In the genomic region with DNA sequence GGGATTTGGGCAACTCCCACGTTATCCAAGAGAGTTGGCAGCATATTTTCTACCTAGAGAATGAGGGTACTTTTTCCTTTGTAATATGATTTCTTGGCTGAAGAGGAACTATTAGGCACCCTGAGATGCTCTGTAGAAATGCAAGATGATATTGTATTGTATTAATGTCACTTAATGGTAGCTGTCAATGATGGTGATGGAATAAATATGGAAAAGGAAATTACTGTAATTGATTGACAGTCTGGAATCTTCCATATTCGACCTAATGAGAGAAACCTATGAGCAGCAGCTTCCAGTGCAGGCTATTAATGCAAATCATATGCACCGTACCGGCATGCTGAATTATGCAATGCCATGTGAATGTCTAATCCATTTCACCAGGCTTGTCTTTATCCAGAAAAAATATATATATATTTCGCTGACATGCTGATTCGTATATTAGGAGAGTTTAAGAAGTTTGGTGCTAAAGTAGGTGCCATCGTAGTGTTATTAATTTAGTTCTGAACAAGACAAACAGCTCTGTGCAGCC, we compare ENCODE assay signal across 22 cellular contexts.
DNase-seq lines count a peak whose midpoint lies in the region; ATAC-seq, FAIRE-seq and TF ChIP-seq lines count a peak whose summit lies in the region.
"Had no signal": no experiment of that assay in that cellular context is flagged by ENCODE, and none has a peak within 500 bp of the region (broad histone marks: within the 10 kb centered on the region; RNA-seq: fewer than 3 reads in every experiment).

No MANE protein-coding gene starts in this region.

- H3K4me3 ChIP-seq in K562 = no peak overlapping the region
- H3K4me3 ChIP-seq: A549, BLaER1, GM12878 had no signal

- in situ Hi-C loops in K562 (cut with MboI) = no loop called here

- 33% methylated on average over 7 of the region's 7 CpGs for WGBS in K562 (ENCODE audit: insufficient coverage, low coverage, missing lambda C conversion rate)

- no peaks in the 10 kb centered on the region for H3K27me3 Mint-ChIP-seq in activated CD4-positive, alpha-beta memory T cell treated with anti-CD3 and anti-CD28 coated beads for 36 hours
- no peaks in the 10 kb centered on the region for H3K27me3 Mint-ChIP-seq in activated CD4-positive, alpha-beta memory T cell treated with anti-CD3 and anti-CD28 coated beads, Interleukin-2, amount 10 ng/mL, durations not matched to agents 7 days and 5 days
- H3K27me3 Mint-ChIP-seq: CD4-positive, alpha-beta T cell had no signal

- H3K9ac ChIP-seq in K562 (ENCODE audit: insufficient read depth in 1 of 2, low read depth in 2 of 2, low read length in 2 of 2) = no peak overlapping the region
- H3K9ac ChIP-seq: BLaER1 had no signal

- H3K27ac Mint-ChIP-seq in activated CD4-positive, alpha-beta memory T cell treated with anti-CD3 and anti-CD28 coated beads for 36 hours = peak overlapping the region; percentile 46
- no peak overlapping the region for H3K27ac Mint-ChIP-seq in activated CD4-positive, alpha-beta memory T cell treated with anti-CD3 and anti-CD28 coated beads, Interleukin-2, amount 10 ng/mL, durations not matched to agents 7 days and 5 days
- H3K27ac Mint-ChIP-seq: CD4-positive, alpha-beta T cell; CD8-positive, alpha-beta T cell had no signal

- H3K9me1 ChIP-seq in K562 (ENCODE audit: control insufficient read depth, insufficient read depth, low read length) = no peaks in the 10 kb centered on the region

- H3K9me3 ChIP-seq in K562 (replicated peaks; ENCODE audit: control insufficient read depth, insufficient read depth, low read depth, low read length) = no peaks in the 10 kb centered on the region
- H3K9me3 ChIP-seq: A549, BE2C, BLaER1, Caco-2 had no signal

- no peaks in the 10 kb centered on the region for H3K79me2 ChIP-seq in K562 (ENCODE audit: control insufficient read depth, insufficient read depth, low read length)

- POLR2A ChIA-PET in activated CD4-positive, alpha-beta memory T cell treated with anti-CD3 and anti-CD28 coated beads for 36 hours (lab: Charles Lee) = interaction anchor here (5.0 to 6.0 kb wide), 2 partner anchors 16 to 123 kb away, joined by 73 to 84 read pairs; no protein-coding TSS in a partner anchor
- POLR2A ChIA-PET in activated CD4-positive, alpha-beta memory T cell treated with anti-CD3 and anti-CD28 coated beads, Interleukin-2, amount 10 ng/mL, durations not matched to agents 7 days and 5 days (lab: Charles Lee) = no interaction called here
- POLR2A ChIA-PET in K562 (lab: Yijun Ruan, JAX) = no interaction called here

- H3K4me3 Mint-ChIP-seq in activated CD4-positive, alpha-beta memory T cell treated with anti-CD3 and anti-CD28 coated beads for 36 hours = no peak overlapping the region
- H3K4me3 Mint-ChIP-seq in activated CD4-positive, alpha-beta memory T cell treated with anti-CD3 and anti-CD28 coated beads, Interleukin-2, amount 10 ng/mL, durations not matched to agents 7 days and 5 days = no peak overlapping the region
- H3K4me3 Mint-ChIP-seq: CD4-positive, alpha-beta T cell; CD8-positive, alpha-beta T cell had no signal

- peaks cover 2% of the 10 kb centered on the region for H3K36me3 Mint-ChIP-seq in activated CD4-positive, alpha-beta memory T cell treated with anti-CD3 and anti-CD28 coated beads for 36 hours
- no peaks in the 10 kb centered on the region for H3K36me3 Mint-ChIP-seq in activated CD4-positive, alpha-beta memory T cell treated with anti-CD3 and anti-CD28 coated beads, Interleukin-2, amount 10 ng/mL, durations not matched to agents 7 days and 5 days (ENCODE audit: low read depth)
- H3K36me3 Mint-ChIP-seq: CD8-positive, alpha-beta T cell had no signal

- ATAC-seq in K562 (no peak), GM18907 (IDR thresholded peaks at IDR 0.05; ENCODE audit: unreplicated experiment) (no peak)
- ATAC-seq: A549; CD8-positive, alpha-beta T cell; GM12878 had no signal

- H3K36me3 ChIP-seq in K562 (ENCODE audit: control insufficient read depth, insufficient read depth, low read length) = no peaks in the 10 kb centered on the region
- H3K36me3 ChIP-seq: BE2C, BLaER1 had no signal

- no peaks in the 10 kb centered on the region for H3K27me3 ChIP-seq in K562 (ENCODE audit: control insufficient read depth in 2 of 2, insufficient read depth in 2 of 2, low read length in 2 of 2)
- H3K27me3 ChIP-seq: BE2C, BLaER1 had no signal

- no peaks in the 10 kb centered on the region for H3K9me3 Mint-ChIP-seq in activated CD4-positive, alpha-beta memory T cell treated with anti-CD3 and anti-CD28 coated beads for 36 hours
- no peaks in the 10 kb centered on the region for H3K9me3 Mint-ChIP-seq in activated CD4-positive, alpha-beta memory T cell treated with anti-CD3 and anti-CD28 coated beads, Interleukin-2, amount 10 ng/mL, durations not matched to agents 7 days and 5 days
- H3K9me3 Mint-ChIP-seq: CD4-positive, alpha-beta T cell; CD8-positive, alpha-beta T cell had no signal

- H3K4me2 ChIP-seq in K562 (ENCODE audit: insufficient read depth, low read length) = no peak overlapping the region
- H3K4me2 ChIP-seq: A549, BLaER1 had no signal

- no peak overlapping the region for H3K27ac ChIP-seq in K562 (ENCODE audit: extremely low read depth, low read depth, low read length)
- H3K27ac ChIP-seq: 22Rv1, A549, BLaER1, C4-2B had no signal

- DNase-seq in activated CD4-positive, alpha-beta memory T cell treated with anti-CD3 and anti-CD28 coated beads for 36 hours = no peak
- no peak for DNase-seq in activated CD4-positive, alpha-beta memory T cell treated with anti-CD3 and anti-CD28 coated beads, Interleukin-2, amount 10 ng/mL, durations not matched to agents 7 days and 5 days
- DNase-seq in NCI-H526 treated with DMSO at 0.1 percent for 48 hours (lab: John Stamatoyannopoulos, UW) = peak; percentile 17
- DNase-seq in K562 (ENCODE audit: extremely low read depth in 1 of 4, low spot score in 3 of 4) = no peak
- DNase-seq in putamen (ENCODE audit: low spot score) = peak; percentile 60
- DNase-seq in NCI-H2081 treated with DMSO at 0.1 percent for 48 hours (lab: John Stamatoyannopoulos, UW) = no peak
- no peak for DNase-seq in HuH-7.5 (ENCODE audit: low spot score)
- DNase-seq: BE2C; Caco-2; Calu3; CD4-positive, alpha-beta T cell; CD8-positive, alpha-beta T cell; DMS79 treated with DMSO at 0.1 percent for 48 hours; GF-D8 had no signal

- intact Hi-C loops in activated CD4-positive, alpha-beta memory T cell treated with anti-CD3 and anti-CD28 coated beads for 36 hours (cut with micrococcal nuclease) = no loop called here
- intact Hi-C loops in K562 (cut with micrococcal nuclease) = no loop called here

- TF ChIP-seq EP300 in K562 (IDR thresholded peaks at IDR 0.05; ENCODE audit: low read length) = no peak

- no peak for TF ChIP-seq CTCF in K562 (IDR thresholded peaks at IDR 0.05 in 2 of 3, conservative IDR thresholded peaks at IDR 0.05 in 1 of 3; ENCODE audit: insufficient read depth in 2 of 3, low read depth in 1 of 3, low read length in 3 of 3)

- CTCF ChIA-PET in activated CD4-positive, alpha-beta memory T cell treated with anti-CD3 and anti-CD28 coated beads for 36 hours (lab: Charles Lee) = no interaction called here
- CTCF ChIA-PET in activated CD4-positive, alpha-beta memory T cell treated with anti-CD3 and anti-CD28 coated beads, Interleukin-2, amount 10 ng/mL, durations not matched to agents 7 days and 5 days (lab: Charles Lee) = no interaction called here
- CTCF ChIA-PET in K562 (lab: Yijun Ruan, JAX; ENCODE audit: low intra/inter-chr PET ratio) = no interaction called here

- BruUV-seq in K562 (replicated peaks; lab: Mats Ljungman, UMichigan) = no TSS peak

- TF ChIP-seq POLR2A in K562 (conservative IDR thresholded peaks at IDR 0.05) = no peak

- H3K4me1 ChIP-seq in K562 (replicated peaks in 1 of 2; ENCODE audit: control insufficient read depth in 2 of 2, insufficient read depth in 2 of 2, low read length in 2 of 2) = peaks cover 0 to 3% of the 10 kb centered on the region in 2 experiments; a peak in 2 of 5 replicates
- H3K4me1 ChIP-seq: A549, BE2C, BLaER1, Caco-2 had no signal

- no peak overlapping the region for H2AFZ ChIP-seq in K562 (ENCODE audit: low read depth, low read length)

- no peak for TF ChIP-seq RAD21 in K562 (CRISPR knock-in tag; conservative IDR thresholded peaks at IDR 0.05 in 1 of 2, IDR thresholded peaks at IDR 0.05 in 1 of 2)

- H4K20me1 ChIP-seq in K562 (replicated peaks; ENCODE audit: control insufficient read depth, insufficient read depth, low read length) = no peaks in the 10 kb centered on the region
- H4K20me1 ChIP-seq: BLaER1 had no signal

- FAIRE-seq in K562 (lab: Jason Lieb, UNC) = no peak
- FAIRE-seq: A549, D721Med, G401.6, GM12878 had no signal

- peaks cover 77% of the 10 kb centered on the region for H3K4me1 Mint-ChIP-seq in activated CD4-positive, alpha-beta memory T cell treated with anti-CD3 and anti-CD28 coated beads for 36 hours (ENCODE audit: low read depth)
- peaks cover 54% of the 10 kb centered on the region for H3K4me1 Mint-ChIP-seq in activated CD4-positive, alpha-beta memory T cell treated with anti-CD3 and anti-CD28 coated beads, Interleukin-2, amount 10 ng/mL, durations not matched to agents 7 days and 5 days

TF ChIP-seq in K562, 482 proteins besides CTCF, POLR2A, EP300 and RAD21:
- TF ChIP-seq NR3C1 (CRISPR knock-in tag; IDR thresholded peaks at IDR 0.05) (no peak), RBM25 (IDR thresholded peaks at IDR 0.05; ENCODE audit: low read depth, low read length, severe bottlenecking) (no peak), RBM17 (IDR thresholded peaks at IDR 0.05; ENCODE audit: borderline replicate concordance, low read depth, low read length) (no peak), ZNF316 (IDR thresholded peaks at IDR 0.05) (0 out of 2 replicates have a peak, but pooled peaks have one; percentile 8), RUNX1 (IDR thresholded peaks at IDR 0.05; ENCODE audit: low read depth) (no peak), TAF1 (IDR thresholded peaks at IDR 0.05; ENCODE audit: control insufficient read depth, extremely low read depth, insufficient read depth, low read length, severe bottlenecking) (no peak), ZNF76 (CRISPR knock-in tag; IDR thresholded peaks at IDR 0.05; ENCODE audit: borderline replicate concordance) (no peak), KHSRP (IDR thresholded peaks at IDR 0.05) (no peak)

Comparison
In these comparisons a context has a peak if more than half of its experiments do, and no peak if none do; other contexts are left out.
1. DNase-seq: peak in NCI-H526 treated with DMSO at 0.1 percent for 48 hours (single experiment) and putamen (single experiment); none in activated CD4-positive, alpha-beta memory T cell treated with anti-CD3 and anti-CD28 coated beads for 36 hours (single experiment), activated CD4-positive, alpha-beta memory T cell treated with anti-CD3 and anti-CD28 coated beads, Interleukin-2, amount 10 ng/mL, durations not matched to agents 7 days and 5 days (single experiment), K562 (0 of 4), NCI-H2081 treated with DMSO at 0.1 percent for 48 hours (single experiment) and HuH-7.5 (single experiment).